21 cellular contexts compared by ENCODE assay signal in genomic region chr3:195839260-195840010, GRCh38. TPM values are rescaled to one million over a fixed set of nuclear protein-coding genes. Genes with fewer than 3 reads are reported as not detected.
A peak's percentile ranks its signal among the peaks of the same experiment; 100 is the strongest.
DNase-seq lines count a peak whose midpoint lies in the region; ATAC-seq and TF ChIP-seq lines count a peak whose summit lies in the region.
"Had no signal": no experiment of that assay in that cellular context is flagged by ENCODE, and none has a peak within 500 bp of the region (broad histone marks: within the 10 kb centered on the region; RNA-seq: fewer than 3 reads in every experiment).

No MANE protein-coding gene starts in this region.

- H2AFZ ChIP-seq in MM.1S (ENCODE audit: low read length) (peak overlapping the region; percentile 11; the same call in 1 of the 2 replicates), neural progenitor cell (replicated peaks) (peak overlapping the region; percentile 94)

- H3K27ac Mint-ChIP-seq in WTC11 (0 out of 2 replicates have a peak overlapping the region, but pooled peaks have one; percentile 34), neural progenitor cell (no peak overlapping the region)
- H3K27ac Mint-ChIP-seq in activated naive CD4-positive, alpha-beta T cell treated with anti-CD3 and anti-CD28 coated beads, Interleukin-2, amount 10 ng/mL, durations not matched to agents 7 days and 5 days: no peak overlapping the region
- H3K27ac Mint-ChIP-seq: T-cell had no signal

- no peaks in the 10 kb centered on the region for H3K9me3 ChIP-seq in MM.1S (replicated peaks; ENCODE audit: insufficient read depth, low read length)
- H3K9me3 ChIP-seq in neural progenitor cell (ENCODE audit: low read depth): no peaks in the 10 kb centered on the region
- H3K9me3 ChIP-seq: sigmoid colon had no signal

- TF ChIP-seq CTCF in MM.1S (IDR thresholded peaks at IDR 0.05; ENCODE audit: low read length): no peak
- TF ChIP-seq CTCF in WTC11 (IDR thresholded peaks at IDR 0.05): no peak
- TF ChIP-seq CTCF in neural progenitor cell (IDR thresholded peaks at IDR 0.05): no peak

- no peaks in the 10 kb centered on the region for H4K20me1 ChIP-seq in MM.1S (ENCODE audit: insufficient read depth, low read length)
- H4K20me1 ChIP-seq in neural progenitor cell (ENCODE audit: low read depth): no peaks in the 10 kb centered on the region

- H3K4me1 Mint-ChIP-seq in WTC11 (peaks cover 10% of the 10 kb centered on the region), neural progenitor cell (peaks cover 31% of the 10 kb centered on the region)
- H3K4me1 Mint-ChIP-seq in activated naive CD4-positive, alpha-beta T cell treated with anti-CD3 and anti-CD28 coated beads, Interleukin-2, amount 10 ng/mL, durations not matched to agents 7 days and 5 days: no peaks in the 10 kb centered on the region
- H3K4me1 Mint-ChIP-seq: T-cell had no signal

- no peaks in the 10 kb centered on the region for H3K9me2 ChIP-seq in MM.1S (replicated peaks; ENCODE audit: insufficient read depth, low read length)

- peaks cover 41% of the 10 kb centered on the region for H3K27me3 ChIP-seq in MM.1S (replicated peaks; ENCODE audit: insufficient read depth, low read length)
- H3K27me3 ChIP-seq in neural progenitor cell: no peaks in the 10 kb centered on the region

- H3K27me3 Mint-ChIP-seq in WTC11 (ENCODE audit: low read depth): no peaks in the 10 kb centered on the region
- peaks cover 11% of the 10 kb centered on the region for H3K27me3 Mint-ChIP-seq in neural progenitor cell (ENCODE audit: insufficient read depth, low read depth)
- peaks cover 29% of the 10 kb centered on the region for H3K27me3 Mint-ChIP-seq in activated naive CD4-positive, alpha-beta T cell treated with anti-CD3 and anti-CD28 coated beads, Interleukin-2, amount 10 ng/mL, durations not matched to agents 7 days and 5 days

- H3K4me1 ChIP-seq in MM.1S (ENCODE audit: low read length) (no peaks in the 10 kb centered on the region), neural progenitor cell (peaks cover 24% of the 10 kb centered on the region)
- H3K4me1 ChIP-seq: sigmoid colon had no signal

- H3K4me2 ChIP-seq in MM.1S (ENCODE audit: low read depth, low read length) (no peak overlapping the region), neural progenitor cell (peak overlapping the region; percentile 66)

- DNase-seq in MM.1S (no peak), WTC11 (ENCODE audit: low spot score) (no peak), neural progenitor cell (ENCODE audit: low spot score) (peak; percentile 45), inferior parietal cortex (ENCODE audit: extremely low spot score) (no peak), NCI-H187 (lab: John Stamatoyannopoulos, UW) (no peak), NCI-H187 treated with DMSO at 0.1 percent for 48 hours (lab: John Stamatoyannopoulos, UW) (no peak)
- DNase-seq in activated naive CD4-positive, alpha-beta T cell treated with anti-CD3 and anti-CD28 coated beads, Interleukin-2, amount 10 ng/mL, durations not matched to agents 7 days and 5 days: no peak
- DNase-seq: caudate nucleus; effector CD8-positive, alpha-beta T cell; GDM1; mesendoderm; NCI-H2029; NCI-H82; sigmoid colon; stimulated activated CD4-positive, alpha-beta T cell treated with anti-CD3 and anti-CD28 coated beads, Interleukin-1b, Interleukin-23, amount 100 ng/mL, for 48 hours; T-cell had no signal

- POLR2A ChIA-PET in WTC11 (lab: Charles Lee): no interaction called here

- H3K36me3 Mint-ChIP-seq in WTC11 (no peaks in the 10 kb centered on the region), neural progenitor cell (no peaks in the 10 kb centered on the region)
- H3K36me3 Mint-ChIP-seq in activated naive CD4-positive, alpha-beta T cell treated with anti-CD3 and anti-CD28 coated beads, Interleukin-2, amount 10 ng/mL, durations not matched to agents 7 days and 5 days: no peaks in the 10 kb centered on the region
- H3K36me3 Mint-ChIP-seq: T-cell had no signal

- H3K9me3 Mint-ChIP-seq in WTC11 (no peaks in the 10 kb centered on the region), neural progenitor cell (peaks cover 7% of the 10 kb centered on the region)
- H3K9me3 Mint-ChIP-seq in activated naive CD4-positive, alpha-beta T cell treated with anti-CD3 and anti-CD28 coated beads, Interleukin-2, amount 10 ng/mL, durations not matched to agents 7 days and 5 days: no peaks in the 10 kb centered on the region
- H3K9me3 Mint-ChIP-seq: neural crest cell, T-cell had no signal

- H3K4me3 ChIP-seq in MM.1S (ENCODE audit: low read length): no peak overlapping the region
- H3K4me3 ChIP-seq in neural progenitor cell: no peak overlapping the region
- H3K4me3 ChIP-seq: sigmoid colon had no signal

- ATAC-seq in GM21515 (IDR thresholded peaks at IDR 0.05; ENCODE audit: unreplicated experiment) (peak; percentile 19), WTC11 (peak; percentile 38)
- ATAC-seq: T-cell had no signal

- H3K9ac ChIP-seq in MM.1S (ENCODE audit: low read length) (no peak overlapping the region), neural progenitor cell (no peak overlapping the region)

- CTCF ChIA-PET in WTC11 (lab: Charles Lee): interaction anchor here (0.6 to 3.8 kb wide), 9 partner anchors 11 to 281 kb away, joined by 3 to 37 read pairs (median 4); no protein-coding TSS in a partner anchor
- CTCF ChIA-PET in activated naive CD4-positive, alpha-beta T cell treated with anti-CD3 and anti-CD28 coated beads, Interleukin-2, amount 10 ng/mL, durations not matched to agents 7 days and 5 days (lab: Charles Lee): interaction anchor here (1.1 to 3.4 kb wide), 2 partner anchors 10 to 20 kb away, joined by 3 to 14 read pairs; no protein-coding TSS in a partner anchor

- no peak overlapping the region for H3K4me3 Mint-ChIP-seq in WTC11
- H3K4me3 Mint-ChIP-seq in neural progenitor cell: peak overlapping the region; percentile 21
- no peak overlapping the region for H3K4me3 Mint-ChIP-seq in activated naive CD4-positive, alpha-beta T cell treated with anti-CD3 and anti-CD28 coated beads, Interleukin-2, amount 10 ng/mL, durations not matched to agents 7 days and 5 days
- H3K4me3 Mint-ChIP-seq: neural crest cell, T-cell had no signal

- H3K79me2 ChIP-seq in MM.1S (ENCODE audit: low read length): no peaks in the 10 kb centered on the region
- no peaks in the 10 kb centered on the region for H3K79me2 ChIP-seq in neural progenitor cell (ENCODE audit: low read depth)

- no peaks in the 10 kb centered on the region for H3K36me3 ChIP-seq in MM.1S (replicated peaks; ENCODE audit: insufficient read depth, low read length)
- no peaks in the 10 kb centered on the region for H3K36me3 ChIP-seq in neural progenitor cell
- H3K36me3 ChIP-seq: sigmoid colon had no signal

- H3K27ac ChIP-seq in MM.1S (ENCODE audit: low read length) (no peak overlapping the region), neural progenitor cell (peak overlapping the region; percentile 61)
- H3K27ac ChIP-seq: HL-60, RWPE1, sigmoid colon, VCaP had no signal

- H3F3A ChIP-seq in MM.1S (ENCODE audit: insufficient read depth, low read length) (no peaks in the 10 kb centered on the region), neural progenitor cell (ENCODE audit: low read depth) (peaks cover 33% of the 10 kb centered on the region)

TF ChIP-seq in WTC11, 78 proteins besides CTCF, POLR2A, EP300 and RAD21 (continues in another document):
- TF ChIP-seq, protein P1, sequence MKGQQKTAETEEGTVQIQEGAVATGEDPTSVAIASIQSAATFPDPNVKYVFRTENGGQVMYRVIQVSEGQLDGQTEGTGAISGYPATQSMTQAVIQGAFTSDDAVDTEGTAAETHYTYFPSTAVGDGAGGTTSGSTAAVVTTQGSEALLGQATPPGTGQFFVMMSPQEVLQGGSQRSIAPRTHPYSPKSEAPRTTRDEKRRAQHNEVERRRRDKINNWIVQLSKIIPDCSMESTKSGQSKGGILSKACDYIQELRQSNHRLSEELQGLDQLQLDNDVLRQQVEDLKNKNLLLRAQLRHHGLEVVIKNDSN (CRISPR knock-in tag; IDR thresholded peaks at IDR 0.05): no peak
- TF ChIP-seq E2F4 (CRISPR knock-in tag; IDR thresholded peaks at IDR 0.05; ENCODE audit: borderline replicate concordance, low read depth) (no peak), ZNF263 (CRISPR knock-in tag; IDR thresholded peaks at IDR 0.05; ENCODE audit: low read depth) (no peak), SMAD3 (CRISPR knock-in tag; IDR thresholded peaks at IDR 0.05; ENCODE audit: borderline replicate concordance) (no peak), CBFB (CRISPR knock-in tag; IDR thresholded peaks at IDR 0.05; ENCODE audit: low read depth) (no peak), NFE2L1 (CRISPR knock-in tag; IDR thresholded peaks at IDR 0.05) (no peak), GABPB1 (CRISPR knock-in tag; IDR thresholded peaks at IDR 0.05) (no peak), ZSCAN18 (CRISPR knock-in tag; IDR thresholded peaks at IDR 0.05) (no peak), ZNF138 (CRISPR knock-in tag; conservative IDR thresholded peaks at IDR 0.05) (no peak)

RNA-seq across cellular contexts. Expression of gene MUC4, which starts 27.7 kb away (rescaled TPM):
- 2.1 to 2.8 TPM (median 2.3 TPM) in 3 replicates for total RNA-seq in WTC11 (2021)
- total RNA-seq in neural progenitor cell (ENCODE audit: low replicate concordance): 0.53 TPM in 1 of 2 replicates, not detected in the other
- total RNA-seq: neural crest cell had no signal
